Comparison of ENCODE assay signal across 1 cellular context in genomic region chr2:218568190-218569037, GRCh38.
TF ChIP-seq lines count a peak whose summit lies in the region.

A gene with protein sequence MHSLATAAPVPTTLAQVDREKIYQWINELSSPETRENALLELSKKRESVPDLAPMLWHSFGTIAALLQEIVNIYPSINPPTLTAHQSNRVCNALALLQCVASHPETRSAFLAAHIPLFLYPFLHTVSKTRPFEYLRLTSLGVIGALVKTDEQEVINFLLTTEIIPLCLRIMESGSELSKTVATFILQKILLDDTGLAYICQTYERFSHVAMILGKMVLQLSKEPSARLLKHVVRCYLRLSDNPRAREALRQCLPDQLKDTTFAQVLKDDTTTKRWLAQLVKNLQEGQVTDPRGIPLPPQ (plus strand): TSS chr2:218568839. CDS start chr2:218568955, 116 bp downstream.
TSS of gene USP37 (minus strand) at chr2:218568351. CDS start at chr2:218558653, 9,698 bp downstream.

TF ChIP-seq in WTC11, 78 proteins besides CTCF, POLR2A, EP300 and RAD21 (continued from another document and continues in another):
- TF ChIP-seq, protein P1, sequence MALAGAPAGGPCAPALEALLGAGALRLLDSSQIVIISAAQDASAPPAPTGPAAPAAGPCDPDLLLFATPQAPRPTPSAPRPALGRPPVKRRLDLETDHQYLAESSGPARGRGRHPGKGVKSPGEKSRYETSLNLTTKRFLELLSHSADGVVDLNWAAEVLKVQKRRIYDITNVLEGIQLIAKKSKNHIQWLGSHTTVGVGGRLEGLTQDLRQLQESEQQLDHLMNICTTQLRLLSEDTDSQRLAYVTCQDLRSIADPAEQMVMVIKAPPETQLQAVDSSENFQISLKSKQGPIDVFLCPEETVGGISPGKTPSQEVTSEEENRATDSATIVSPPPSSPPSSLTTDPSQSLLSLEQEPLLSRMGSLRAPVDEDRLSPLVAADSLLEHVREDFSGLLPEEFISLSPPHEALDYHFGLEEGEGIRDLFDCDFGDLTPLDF (CRISPR knock-in tag; IDR thresholded peaks at IDR 0.05), result peak; percentile 92
- TF ChIP-seq ETV6 (CRISPR knock-in tag; IDR thresholded peaks at IDR 0.05), result peak; percentile 95
- TF ChIP-seq USF1 (CRISPR knock-in tag; IDR thresholded peaks at IDR 0.05), result peak; percentile 65; the same call in 1 of the 2 replicates
- TF ChIP-seq ZBTB21 (CRISPR knock-in tag; IDR thresholded peaks at IDR 0.05; ENCODE audit: borderline replicate concordance), result peak; percentile 92
- TF ChIP-seq, protein P2, sequence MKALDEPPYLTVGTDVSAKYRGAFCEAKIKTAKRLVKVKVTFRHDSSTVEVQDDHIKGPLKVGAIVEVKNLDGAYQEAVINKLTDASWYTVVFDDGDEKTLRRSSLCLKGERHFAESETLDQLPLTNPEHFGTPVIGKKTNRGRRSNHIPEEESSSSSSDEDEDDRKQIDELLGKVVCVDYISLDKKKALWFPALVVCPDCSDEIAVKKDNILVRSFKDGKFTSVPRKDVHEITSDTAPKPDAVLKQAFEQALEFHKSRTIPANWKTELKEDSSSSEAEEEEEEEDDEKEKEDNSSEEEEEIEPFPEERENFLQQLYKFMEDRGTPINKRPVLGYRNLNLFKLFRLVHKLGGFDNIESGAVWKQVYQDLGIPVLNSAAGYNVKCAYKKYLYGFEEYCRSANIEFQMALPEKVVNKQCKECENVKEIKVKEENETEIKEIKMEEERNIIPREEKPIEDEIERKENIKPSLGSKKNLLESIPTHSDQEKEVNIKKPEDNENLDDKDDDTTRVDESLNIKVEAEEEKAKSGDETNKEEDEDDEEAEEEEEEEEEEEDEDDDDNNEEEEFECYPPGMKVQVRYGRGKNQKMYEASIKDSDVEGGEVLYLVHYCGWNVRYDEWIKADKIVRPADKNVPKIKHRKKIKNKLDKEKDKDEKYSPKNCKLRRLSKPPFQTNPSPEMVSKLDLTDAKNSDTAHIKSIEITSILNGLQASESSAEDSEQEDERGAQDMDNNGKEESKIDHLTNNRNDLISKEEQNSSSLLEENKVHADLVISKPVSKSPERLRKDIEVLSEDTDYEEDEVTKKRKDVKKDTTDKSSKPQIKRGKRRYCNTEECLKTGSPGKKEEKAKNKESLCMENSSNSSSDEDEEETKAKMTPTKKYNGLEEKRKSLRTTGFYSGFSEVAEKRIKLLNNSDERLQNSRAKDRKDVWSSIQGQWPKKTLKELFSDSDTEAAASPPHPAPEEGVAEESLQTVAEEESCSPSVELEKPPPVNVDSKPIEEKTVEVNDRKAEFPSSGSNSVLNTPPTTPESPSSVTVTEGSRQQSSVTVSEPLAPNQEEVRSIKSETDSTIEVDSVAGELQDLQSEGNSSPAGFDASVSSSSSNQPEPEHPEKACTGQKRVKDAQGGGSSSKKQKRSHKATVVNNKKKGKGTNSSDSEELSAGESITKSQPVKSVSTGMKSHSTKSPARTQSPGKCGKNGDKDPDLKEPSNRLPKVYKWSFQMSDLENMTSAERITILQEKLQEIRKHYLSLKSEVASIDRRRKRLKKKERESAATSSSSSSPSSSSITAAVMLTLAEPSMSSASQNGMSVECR (CRISPR knock-in tag; IDR thresholded peaks at IDR 0.05; ENCODE audit: borderline replicate concordance), result no peak; the same call in 1 of the 2 replicates
- peak; percentile 29; the same call in 1 of the 2 replicates for TF ChIP-seq CREM (CRISPR knock-in tag; IDR thresholded peaks at IDR 0.05)
- TF ChIP-seq GABPB1 (CRISPR knock-in tag; IDR thresholded peaks at IDR 0.05), result peak; percentile 83
- peak; percentile 77; the same call in 1 of the 2 replicates for TF ChIP-seq CREB1 (CRISPR knock-in tag; IDR thresholded peaks at IDR 0.05)
- 0 out of 2 replicates have a peak, but pooled peaks have one; percentile 75 for TF ChIP-seq EMX1 (CRISPR knock-in tag; IDR thresholded peaks at IDR 0.05)
- no peak for TF ChIP-seq JAZF1 (CRISPR knock-in tag; IDR thresholded peaks at IDR 0.05)
- peak; percentile 97 for TF ChIP-seq ZNF232 (CRISPR knock-in tag; IDR thresholded peaks at IDR 0.05)
- TF ChIP-seq, protein P3, sequence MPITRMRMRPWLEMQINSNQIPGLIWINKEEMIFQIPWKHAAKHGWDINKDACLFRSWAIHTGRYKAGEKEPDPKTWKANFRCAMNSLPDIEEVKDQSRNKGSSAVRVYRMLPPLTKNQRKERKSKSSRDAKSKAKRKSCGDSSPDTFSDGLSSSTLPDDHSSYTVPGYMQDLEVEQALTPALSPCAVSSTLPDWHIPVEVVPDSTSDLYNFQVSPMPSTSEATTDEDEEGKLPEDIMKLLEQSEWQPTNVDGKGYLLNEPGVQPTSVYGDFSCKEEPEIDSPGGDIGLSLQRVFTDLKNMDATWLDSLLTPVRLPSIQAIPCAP (CRISPR knock-in tag; IDR thresholded peaks at IDR 0.05), result peak; percentile 27; the same call in 1 of the 2 replicates
- TF ChIP-seq, protein P4, sequence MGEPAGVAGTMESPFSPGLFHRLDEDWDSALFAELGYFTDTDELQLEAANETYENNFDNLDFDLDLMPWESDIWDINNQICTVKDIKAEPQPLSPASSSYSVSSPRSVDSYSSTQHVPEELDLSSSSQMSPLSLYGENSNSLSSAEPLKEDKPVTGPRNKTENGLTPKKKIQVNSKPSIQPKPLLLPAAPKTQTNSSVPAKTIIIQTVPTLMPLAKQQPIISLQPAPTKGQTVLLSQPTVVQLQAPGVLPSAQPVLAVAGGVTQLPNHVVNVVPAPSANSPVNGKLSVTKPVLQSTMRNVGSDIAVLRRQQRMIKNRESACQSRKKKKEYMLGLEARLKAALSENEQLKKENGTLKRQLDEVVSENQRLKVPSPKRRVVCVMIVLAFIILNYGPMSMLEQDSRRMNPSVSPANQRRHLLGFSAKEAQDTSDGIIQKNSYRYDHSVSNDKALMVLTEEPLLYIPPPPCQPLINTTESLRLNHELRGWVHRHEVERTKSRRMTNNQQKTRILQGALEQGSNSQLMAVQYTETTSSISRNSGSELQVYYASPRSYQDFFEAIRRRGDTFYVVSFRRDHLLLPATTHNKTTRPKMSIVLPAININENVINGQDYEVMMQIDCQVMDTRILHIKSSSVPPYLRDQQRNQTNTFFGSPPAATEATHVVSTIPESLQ (CRISPR knock-in tag; IDR thresholded peaks at IDR 0.05), result no peak
- TF ChIP-seq NFATC4 (CRISPR knock-in tag; IDR thresholded peaks at IDR 0.05), result peak; percentile 45; the same call in 1 of the 2 replicates
- TF ChIP-seq TEAD1 (CRISPR knock-in tag; IDR thresholded peaks at IDR 0.05), result peak; percentile 88
- no peak for TF ChIP-seq ZNF396 (CRISPR knock-in tag; IDR thresholded peaks at IDR 0.05; ENCODE audit: borderline replicate concordance)
- peak; percentile 94 for TF ChIP-seq KAT7 (CRISPR knock-in tag; IDR thresholded peaks at IDR 0.05; ENCODE audit: borderline replicate concordance)
- TF ChIP-seq, protein P5, sequence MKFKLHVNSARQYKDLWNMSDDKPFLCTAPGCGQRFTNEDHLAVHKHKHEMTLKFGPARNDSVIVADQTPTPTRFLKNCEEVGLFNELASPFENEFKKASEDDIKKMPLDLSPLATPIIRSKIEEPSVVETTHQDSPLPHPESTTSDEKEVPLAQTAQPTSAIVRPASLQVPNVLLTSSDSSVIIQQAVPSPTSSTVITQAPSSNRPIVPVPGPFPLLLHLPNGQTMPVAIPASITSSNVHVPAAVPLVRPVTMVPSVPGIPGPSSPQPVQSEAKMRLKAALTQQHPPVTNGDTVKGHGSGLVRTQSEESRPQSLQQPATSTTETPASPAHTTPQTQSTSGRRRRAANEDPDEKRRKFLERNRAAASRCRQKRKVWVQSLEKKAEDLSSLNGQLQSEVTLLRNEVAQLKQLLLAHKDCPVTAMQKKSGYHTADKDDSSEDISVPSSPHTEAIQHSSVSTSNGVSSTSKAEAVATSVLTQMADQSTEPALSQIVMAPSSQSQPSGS (CRISPR knock-in tag; IDR thresholded peaks at IDR 0.05; ENCODE audit: borderline replicate concordance, low read depth), result no peak
- TF ChIP-seq USF2 (CRISPR knock-in tag; IDR thresholded peaks at IDR 0.05), result peak; percentile 28; the same call in 1 of the 2 replicates
- TF ChIP-seq FOXK1 (CRISPR knock-in tag; IDR thresholded peaks at IDR 0.05), result peak; percentile 82; the same call in 1 of the 2 replicates
- TF ChIP-seq, protein P6, sequence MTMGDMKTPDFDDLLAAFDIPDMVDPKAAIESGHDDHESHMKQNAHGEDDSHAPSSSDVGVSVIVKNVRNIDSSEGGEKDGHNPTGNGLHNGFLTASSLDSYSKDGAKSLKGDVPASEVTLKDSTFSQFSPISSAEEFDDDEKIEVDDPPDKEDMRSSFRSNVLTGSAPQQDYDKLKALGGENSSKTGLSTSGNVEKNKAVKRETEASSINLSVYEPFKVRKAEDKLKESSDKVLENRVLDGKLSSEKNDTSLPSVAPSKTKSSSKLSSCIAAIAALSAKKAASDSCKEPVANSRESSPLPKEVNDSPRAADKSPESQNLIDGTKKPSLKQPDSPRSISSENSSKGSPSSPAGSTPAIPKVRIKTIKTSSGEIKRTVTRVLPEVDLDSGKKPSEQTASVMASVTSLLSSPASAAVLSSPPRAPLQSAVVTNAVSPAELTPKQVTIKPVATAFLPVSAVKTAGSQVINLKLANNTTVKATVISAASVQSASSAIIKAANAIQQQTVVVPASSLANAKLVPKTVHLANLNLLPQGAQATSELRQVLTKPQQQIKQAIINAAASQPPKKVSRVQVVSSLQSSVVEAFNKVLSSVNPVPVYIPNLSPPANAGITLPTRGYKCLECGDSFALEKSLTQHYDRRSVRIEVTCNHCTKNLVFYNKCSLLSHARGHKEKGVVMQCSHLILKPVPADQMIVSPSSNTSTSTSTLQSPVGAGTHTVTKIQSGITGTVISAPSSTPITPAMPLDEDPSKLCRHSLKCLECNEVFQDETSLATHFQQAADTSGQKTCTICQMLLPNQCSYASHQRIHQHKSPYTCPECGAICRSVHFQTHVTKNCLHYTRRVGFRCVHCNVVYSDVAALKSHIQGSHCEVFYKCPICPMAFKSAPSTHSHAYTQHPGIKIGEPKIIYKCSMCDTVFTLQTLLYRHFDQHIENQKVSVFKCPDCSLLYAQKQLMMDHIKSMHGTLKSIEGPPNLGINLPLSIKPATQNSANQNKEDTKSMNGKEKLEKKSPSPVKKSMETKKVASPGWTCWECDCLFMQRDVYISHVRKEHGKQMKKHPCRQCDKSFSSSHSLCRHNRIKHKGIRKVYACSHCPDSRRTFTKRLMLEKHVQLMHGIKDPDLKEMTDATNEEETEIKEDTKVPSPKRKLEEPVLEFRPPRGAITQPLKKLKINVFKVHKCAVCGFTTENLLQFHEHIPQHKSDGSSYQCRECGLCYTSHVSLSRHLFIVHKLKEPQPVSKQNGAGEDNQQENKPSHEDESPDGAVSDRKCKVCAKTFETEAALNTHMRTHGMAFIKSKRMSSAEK (CRISPR knock-in tag; IDR thresholded peaks at IDR 0.05; ENCODE audit: borderline replicate concordance), result peak; percentile 67; the same call in 1 of the 2 replicates
- TF ChIP-seq TP53 (CRISPR knock-in tag; IDR thresholded peaks at IDR 0.05), result peak; percentile 95
- TF ChIP-seq ZNF138 (CRISPR knock-in tag; conservative IDR thresholded peaks at IDR 0.05), result peak; percentile 89; the same call in 1 of the 2 replicates
- TF ChIP-seq NR2C2 (CRISPR knock-in tag; IDR thresholded peaks at IDR 0.05), result peak; percentile 99
- no peak for TF ChIP-seq ESRRA (CRISPR knock-in tag; IDR thresholded peaks at IDR 0.05; ENCODE audit: borderline replicate concordance)
- no peak for TF ChIP-seq TCF7 (CRISPR knock-in tag; IDR thresholded peaks at IDR 0.05; ENCODE audit: low read depth)
- TF ChIP-seq ELF4 (CRISPR knock-in tag; IDR thresholded peaks at IDR 0.05; ENCODE audit: low read depth), result no peak
- TF ChIP-seq, protein P7, sequence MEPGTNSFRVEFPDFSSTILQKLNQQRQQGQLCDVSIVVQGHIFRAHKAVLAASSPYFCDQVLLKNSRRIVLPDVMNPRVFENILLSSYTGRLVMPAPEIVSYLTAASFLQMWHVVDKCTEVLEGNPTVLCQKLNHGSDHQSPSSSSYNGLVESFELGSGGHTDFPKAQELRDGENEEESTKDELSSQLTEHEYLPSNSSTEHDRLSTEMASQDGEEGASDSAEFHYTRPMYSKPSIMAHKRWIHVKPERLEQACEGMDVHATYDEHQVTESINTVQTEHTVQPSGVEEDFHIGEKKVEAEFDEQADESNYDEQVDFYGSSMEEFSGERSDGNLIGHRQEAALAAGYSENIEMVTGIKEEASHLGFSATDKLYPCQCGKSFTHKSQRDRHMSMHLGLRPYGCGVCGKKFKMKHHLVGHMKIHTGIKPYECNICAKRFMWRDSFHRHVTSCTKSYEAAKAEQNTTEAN (CRISPR knock-in tag; IDR thresholded peaks at IDR 0.05), result peak; percentile 51; the same call in 1 of the 2 replicates
- peak; percentile 15; the same call in 1 of the 2 replicates for TF ChIP-seq JUN (CRISPR knock-in tag; IDR thresholded peaks at IDR 0.05)
- TF ChIP-seq, protein P8, sequence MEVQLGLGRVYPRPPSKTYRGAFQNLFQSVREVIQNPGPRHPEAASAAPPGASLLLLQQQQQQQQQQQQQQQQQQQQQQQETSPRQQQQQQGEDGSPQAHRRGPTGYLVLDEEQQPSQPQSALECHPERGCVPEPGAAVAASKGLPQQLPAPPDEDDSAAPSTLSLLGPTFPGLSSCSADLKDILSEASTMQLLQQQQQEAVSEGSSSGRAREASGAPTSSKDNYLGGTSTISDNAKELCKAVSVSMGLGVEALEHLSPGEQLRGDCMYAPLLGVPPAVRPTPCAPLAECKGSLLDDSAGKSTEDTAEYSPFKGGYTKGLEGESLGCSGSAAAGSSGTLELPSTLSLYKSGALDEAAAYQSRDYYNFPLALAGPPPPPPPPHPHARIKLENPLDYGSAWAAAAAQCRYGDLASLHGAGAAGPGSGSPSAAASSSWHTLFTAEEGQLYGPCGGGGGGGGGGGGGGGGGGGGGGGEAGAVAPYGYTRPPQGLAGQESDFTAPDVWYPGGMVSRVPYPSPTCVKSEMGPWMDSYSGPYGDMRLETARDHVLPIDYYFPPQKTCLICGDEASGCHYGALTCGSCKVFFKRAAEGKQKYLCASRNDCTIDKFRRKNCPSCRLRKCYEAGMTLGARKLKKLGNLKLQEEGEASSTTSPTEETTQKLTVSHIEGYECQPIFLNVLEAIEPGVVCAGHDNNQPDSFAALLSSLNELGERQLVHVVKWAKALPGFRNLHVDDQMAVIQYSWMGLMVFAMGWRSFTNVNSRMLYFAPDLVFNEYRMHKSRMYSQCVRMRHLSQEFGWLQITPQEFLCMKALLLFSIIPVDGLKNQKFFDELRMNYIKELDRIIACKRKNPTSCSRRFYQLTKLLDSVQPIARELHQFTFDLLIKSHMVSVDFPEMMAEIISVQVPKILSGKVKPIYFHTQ (CRISPR knock-in tag; IDR thresholded peaks at IDR 0.05), result no peak
